ENCODE assay signal across 9 cellular contexts in the genomic region with DNA sequence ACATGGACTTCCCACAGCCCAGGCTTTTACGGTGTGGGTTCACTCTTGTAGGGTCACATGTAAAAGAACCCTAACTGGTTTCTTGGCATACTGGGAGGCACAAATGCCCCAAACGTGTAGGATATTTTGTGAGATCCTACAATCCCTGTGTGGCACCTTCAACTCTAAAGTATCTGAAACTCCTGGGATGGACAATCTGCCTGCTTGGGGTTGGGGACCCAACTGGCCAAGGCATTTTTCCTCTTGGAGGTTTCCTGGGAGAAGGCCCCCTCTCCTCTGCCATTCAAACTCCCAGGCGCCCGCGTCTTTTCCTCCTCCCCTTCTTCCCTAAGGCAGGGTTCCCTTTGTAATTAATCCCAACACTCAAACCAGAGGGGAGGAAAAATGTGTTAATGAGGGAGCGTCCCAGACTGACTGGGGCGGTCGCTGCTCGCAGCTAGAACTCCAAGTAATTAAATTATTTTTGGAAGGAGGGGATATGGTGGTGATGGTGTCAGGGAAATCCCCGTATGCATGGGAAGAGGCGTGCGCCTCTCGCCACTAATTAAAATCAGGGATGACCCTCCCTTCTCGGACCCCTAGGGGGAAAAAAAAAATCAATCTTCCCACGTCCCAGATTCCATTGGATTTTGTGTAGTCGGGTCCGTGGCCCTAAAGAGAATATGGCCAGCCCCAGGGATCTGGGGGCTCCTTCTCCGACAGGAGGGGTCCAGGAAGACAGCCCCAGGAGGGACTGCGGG. TPM values are rescaled to one million over a fixed set of nuclear protein-coding genes. Genes with fewer than 3 reads are reported as not detected.
DNase-seq lines count a peak whose midpoint lies in the region; TF ChIP-seq lines count a peak whose summit lies in the region.
"Had no signal": no experiment of that assay in that cellular context is flagged by ENCODE, and none has a peak within 500 bp of the region (broad histone marks: within the 10 kb centered on the region; RNA-seq: fewer than 3 reads in every experiment).

No MANE protein-coding gene starts in this region.

- WGBS in mesodermal cell (ENCODE audit: insufficient coverage in 2 of 2), 2 experiments, result 13 to 16% methylated on average over 9 to 14 of the region's 19 CpGs

- no peaks in the 10 kb centered on the region for H3K9me3 Mint-ChIP-seq in activated naive CD4-positive, alpha-beta T cell treated with anti-CD3 and anti-CD28 coated beads, Interleukin-2, amount 10 ng/mL, durations not matched to agents 7 days and 5 days
- H3K9me3 Mint-ChIP-seq in type B pancreatic cell, result no peaks in the 10 kb centered on the region
- no peaks in the 10 kb centered on the region for H3K9me3 Mint-ChIP-seq in T-helper 2 cell treated with Interferon-gamma antibody and Interleukin-4, amounts not matched to agents 5 μg/mL and 100 μg/mL, for 36 hours

- H3K27me3 Mint-ChIP-seq in activated naive CD4-positive, alpha-beta T cell treated with anti-CD3 and anti-CD28 coated beads, Interleukin-2, amount 10 ng/mL, durations not matched to agents 7 days and 5 days, result peaks cover 69% of the 10 kb centered on the region
- H3K27me3 Mint-ChIP-seq in type B pancreatic cell, result peaks cover 5% of the 10 kb centered on the region
- H3K27me3 Mint-ChIP-seq in T-helper 2 cell treated with Interferon-gamma antibody and Interleukin-4, amounts not matched to agents 5 μg/mL and 100 μg/mL, for 36 hours (ENCODE audit: low read depth), result peaks cover 56% of the 10 kb centered on the region

- H3K4me1 Mint-ChIP-seq in activated naive CD4-positive, alpha-beta T cell treated with anti-CD3 and anti-CD28 coated beads, Interleukin-2, amount 10 ng/mL, durations not matched to agents 7 days and 5 days, result peaks cover 2% of the 10 kb centered on the region
- H3K4me1 Mint-ChIP-seq in type B pancreatic cell (ENCODE audit: unreplicated experiment), result peaks cover 42% of the 10 kb centered on the region
- H3K4me1 Mint-ChIP-seq in T-helper 2 cell treated with Interferon-gamma antibody and Interleukin-4, amounts not matched to agents 5 μg/mL and 100 μg/mL, for 36 hours (ENCODE audit: low read depth), result no peaks in the 10 kb centered on the region

- no peaks in the 10 kb centered on the region for H3K9me3 ChIP-seq in mesodermal cell (ENCODE audit: control insufficient read depth, low read length)
- H3K9me3 ChIP-seq: adrenal gland had no signal

- no peaks in the 10 kb centered on the region for H3K36me3 Mint-ChIP-seq in activated naive CD4-positive, alpha-beta T cell treated with anti-CD3 and anti-CD28 coated beads, Interleukin-2, amount 10 ng/mL, durations not matched to agents 7 days and 5 days
- H3K36me3 Mint-ChIP-seq in type B pancreatic cell, result no peaks in the 10 kb centered on the region
- no peaks in the 10 kb centered on the region for H3K36me3 Mint-ChIP-seq in T-helper 2 cell treated with Interferon-gamma antibody and Interleukin-4, amounts not matched to agents 5 μg/mL and 100 μg/mL, for 36 hours (ENCODE audit: low read depth)

- H3K4me3 Mint-ChIP-seq in activated naive CD4-positive, alpha-beta T cell treated with anti-CD3 and anti-CD28 coated beads, Interleukin-2, amount 10 ng/mL, durations not matched to agents 7 days and 5 days, result peak overlapping the region; percentile 11
- H3K4me3 Mint-ChIP-seq in type B pancreatic cell, result peak overlapping the region; percentile 82
- no peak overlapping the region for H3K4me3 Mint-ChIP-seq in T-helper 2 cell treated with Interferon-gamma antibody and Interleukin-4, amounts not matched to agents 5 μg/mL and 100 μg/mL, for 36 hours

- peak overlapping the region; percentile 41 for H3K4me3 ChIP-seq in mesodermal cell (ENCODE audit: extremely low read depth, insufficient read depth, low read length, poor library complexity, severe bottlenecking)

- peak; percentile 68 for TF ChIP-seq CTCF in type B pancreatic cell (conservative IDR thresholded peaks at IDR 0.05)

- H3K27ac ChIP-seq in cingulate gyrus (ENCODE audit: low read depth, low read length) (peak overlapping the region; percentile 50), mesodermal cell (ENCODE audit: low read depth, low read length, severe bottlenecking) (peak overlapping the region; percentile 92)
- H3K27ac ChIP-seq: adrenal gland had no signal

- CTCF ChIA-PET in activated naive CD4-positive, alpha-beta T cell treated with anti-CD3 and anti-CD28 coated beads, Interleukin-2, amount 10 ng/mL, durations not matched to agents 7 days and 5 days (lab: Charles Lee), result no interaction called here

- peaks cover under 1% of the 10 kb centered on the region for H3K36me3 ChIP-seq in mesodermal cell (ENCODE audit: control insufficient read depth, insufficient read depth, low read length)
- H3K36me3 ChIP-seq: adrenal gland had no signal

- H3K27ac Mint-ChIP-seq in activated naive CD4-positive, alpha-beta T cell treated with anti-CD3 and anti-CD28 coated beads, Interleukin-2, amount 10 ng/mL, durations not matched to agents 7 days and 5 days, result no peak overlapping the region
- H3K27ac Mint-ChIP-seq in type B pancreatic cell, result peak overlapping the region; percentile 50
- H3K27ac Mint-ChIP-seq in T-helper 2 cell treated with Interferon-gamma antibody and Interleukin-4, amounts not matched to agents 5 μg/mL and 100 μg/mL, for 36 hours, result no peak overlapping the region

- peaks cover 25% of the 10 kb centered on the region for H3K4me1 ChIP-seq in mesodermal cell (ENCODE audit: control insufficient read depth, insufficient read depth, low read length, poor library complexity, severe bottlenecking)
- H3K4me1 ChIP-seq: adrenal gland had no signal

- DNase-seq in activated naive CD4-positive, alpha-beta T cell treated with anti-CD3 and anti-CD28 coated beads, Interleukin-2, amount 10 ng/mL, durations not matched to agents 7 days and 5 days, result no peak
- DNase-seq in activated naive CD4-positive, alpha-beta T cell (lab: John Stamatoyannopoulos, UW), result no peak
- DNase-seq in type B pancreatic cell (ENCODE audit: extremely low spot score, unreplicated experiment), result no peak
- no peak for DNase-seq in NCI-H2196 (lab: John Stamatoyannopoulos, UW; ENCODE audit: unreplicated experiment)
- DNase-seq in T-helper 2 cell treated with Interferon-gamma antibody and Interleukin-4, amounts not matched to agents 5 μg/mL and 100 μg/mL, for 36 hours (ENCODE audit: low spot score), result no peak
- DNase-seq in stimulated activated CD4-positive, alpha-beta T cell treated with anti-CD3 and anti-CD28 coated beads, Interleukin-1b, Interleukin-23, amount 100 ng/mL, for 48 hours, result no peak

RNA-seq across cellular contexts. Expression of gene VANGL2, which starts 0.7 kb away (rescaled TPM):
- polyA plus RNA-seq in mesodermal cell (2013, experiment 1 of 2), result 36.1 TPM
- polyA plus RNA-seq in mesodermal cell (2013, experiment 2 of 2), result 28.8 TPM
- total RNA-seq in type B pancreatic cell (ENCODE audit: low replicate concordance), result 19.8 and 67.3 TPM in 2 replicates

RNA-seq across cellular contexts. Expression of gene NHLH1, which starts 32.8 kb away (rescaled TPM):
- polyA plus RNA-seq in mesodermal cell (2013, experiment 1 of 2), result 1.1 TPM
- polyA plus RNA-seq in mesodermal cell (2013, experiment 2 of 2), result 0.81 TPM
- 0.48 and 2.2 TPM in 2 replicates for total RNA-seq in type B pancreatic cell (ENCODE audit: low replicate concordance)

RNA-seq across cellular contexts. Expression of gene NCSTN, which starts 56.5 kb away (rescaled TPM):
- polyA plus RNA-seq in mesodermal cell (2013, experiment 1 of 2), result 98.1 TPM
- 95.6 TPM for polyA plus RNA-seq in mesodermal cell (2013, experiment 2 of 2)
- total RNA-seq in type B pancreatic cell (ENCODE audit: low replicate concordance), result 103 and 104 TPM in 2 replicates

RNA-seq across cellular contexts. Expression of gene COPA, which starts 56.7 kb away (rescaled TPM):
- 210 TPM for polyA plus RNA-seq in mesodermal cell (2013, experiment 1 of 2)
- 194 TPM for polyA plus RNA-seq in mesodermal cell (2013, experiment 2 of 2)
- total RNA-seq in type B pancreatic cell (ENCODE audit: low replicate concordance), result 174 and 226 TPM in 2 replicates
